1 cellular context compared by ENCODE assay signal in the genomic region with DNA sequence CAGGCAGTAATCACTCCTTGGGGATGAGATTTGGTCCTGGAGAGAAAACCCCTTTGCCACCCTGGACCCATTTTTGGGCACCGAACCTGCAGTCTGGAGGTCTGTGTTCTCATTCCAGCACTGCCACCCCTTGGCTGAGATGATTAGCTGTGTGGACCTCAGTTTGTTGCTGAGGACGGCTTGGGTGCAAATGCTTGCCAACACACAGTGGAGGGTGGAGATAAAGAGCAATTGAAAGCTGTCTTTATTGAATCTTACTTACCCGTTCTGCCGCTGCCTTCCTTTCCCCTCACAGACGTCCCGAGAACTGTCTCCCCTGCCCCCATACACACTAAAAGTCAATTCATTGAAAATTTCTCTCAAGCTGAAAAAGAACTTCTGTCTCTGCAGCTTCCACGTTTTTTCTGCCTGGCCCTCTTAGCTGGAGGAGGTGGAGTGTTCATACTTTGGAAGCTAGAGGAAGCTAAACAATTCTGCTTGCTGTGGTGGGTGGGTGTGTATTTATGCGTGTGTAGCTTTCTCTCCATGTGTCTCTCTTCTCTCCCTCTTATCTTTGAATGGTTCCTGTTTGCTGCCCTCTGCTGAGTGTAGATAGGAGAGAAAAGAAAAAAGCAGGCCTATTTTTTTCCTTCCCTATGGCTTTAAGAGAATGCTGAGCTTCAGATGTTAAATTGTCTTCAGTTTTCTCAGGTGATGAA.
TF ChIP-seq lines count a peak whose summit lies in the region.

No MANE protein-coding gene starts in this region.

TF ChIP-seq in K562, 482 proteins besides CTCF, POLR2A, EP300 and RAD21 (continued from another document):
- peak; percentile 55; the same call in 1 of the 2 replicates for TF ChIP-seq NFRKB (IDR thresholded peaks at IDR 0.05; ENCODE audit: low read depth)
- 0 out of 2 replicates have a peak, but pooled peaks have one; percentile 62 for TF ChIP-seq MYNN (IDR thresholded peaks at IDR 0.05)
- TF ChIP-seq MYNN (CRISPR knock-in tag; IDR thresholded peaks at IDR 0.05) = no peak
- peak; percentile 83 for TF ChIP-seq RNF2 (IDR thresholded peaks at IDR 0.05)
- TF ChIP-seq AFF1 (IDR thresholded peaks at IDR 0.05; ENCODE audit: low read depth in 1 of 2, partially characterized antibody in 2 of 2) = peak in 1 of 2 experiments; percentile 72
- no peak for TF ChIP-seq NR4A1 (CRISPR knock-in tag; IDR thresholded peaks at IDR 0.05)
- no peak for TF ChIP-seq NR4A1 (tag; IDR thresholded peaks at IDR 0.05)
- no peak for TF ChIP-seq CSDE1 (IDR thresholded peaks at IDR 0.05)
- no peak for TF ChIP-seq EWSR1 (IDR thresholded peaks at IDR 0.05; ENCODE audit: borderline replicate concordance, low read depth, partially characterized antibody)
- TF ChIP-seq, protein P1, sequence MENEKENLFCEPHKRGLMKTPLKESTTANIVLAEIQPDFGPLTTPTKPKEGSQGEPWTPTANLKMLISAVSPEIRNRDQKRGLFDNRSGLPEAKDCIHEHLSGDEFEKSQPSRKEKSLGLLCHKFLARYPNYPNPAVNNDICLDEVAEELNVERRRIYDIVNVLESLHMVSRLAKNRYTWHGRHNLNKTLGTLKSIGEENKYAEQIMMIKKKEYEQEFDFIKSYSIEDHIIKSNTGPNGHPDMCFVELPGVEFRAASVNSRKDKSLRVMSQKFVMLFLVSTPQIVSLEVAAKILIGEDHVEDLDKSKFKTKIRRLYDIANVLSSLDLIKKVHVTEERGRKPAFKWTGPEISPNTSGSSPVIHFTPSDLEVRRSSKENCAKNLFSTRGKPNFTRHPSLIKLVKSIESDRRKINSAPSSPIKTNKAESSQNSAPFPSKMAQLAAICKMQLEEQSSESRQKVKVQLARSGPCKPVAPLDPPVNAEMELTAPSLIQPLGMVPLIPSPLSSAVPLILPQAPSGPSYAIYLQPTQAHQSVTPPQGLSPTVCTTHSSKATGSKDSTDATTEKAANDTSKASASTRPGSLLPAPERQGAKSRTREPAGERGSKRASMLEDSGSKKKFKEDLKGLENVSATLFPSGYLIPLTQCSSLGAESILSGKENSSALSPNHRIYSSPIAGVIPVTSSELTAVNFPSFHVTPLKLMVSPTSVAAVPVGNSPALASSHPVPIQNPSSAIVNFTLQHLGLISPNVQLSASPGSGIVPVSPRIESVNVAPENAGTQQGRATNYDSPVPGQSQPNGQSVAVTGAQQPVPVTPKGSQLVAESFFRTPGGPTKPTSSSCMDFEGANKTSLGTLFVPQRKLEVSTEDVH (IDR thresholded peaks at IDR 0.05; ENCODE audit: low read depth, partially characterized antibody) = peak; percentile 74
- TF ChIP-seq FOXM1 (IDR thresholded peaks at IDR 0.05; ENCODE audit: low read depth) = peak; percentile 86
- TF ChIP-seq FOXM1 (CRISPR knock-in tag; IDR thresholded peaks at IDR 0.05; ENCODE audit: low read depth) = no peak
- no peak for TF ChIP-seq RFX1 (IDR thresholded peaks at IDR 0.05)
- TF ChIP-seq ZNF764 (CRISPR knock-in tag; IDR thresholded peaks at IDR 0.05; ENCODE audit: low read depth) = no peak
- no peak for TF ChIP-seq FOS (IDR thresholded peaks at IDR 0.05; ENCODE audit: extremely low read depth, insufficient read length)
- TF ChIP-seq, protein P2, sequence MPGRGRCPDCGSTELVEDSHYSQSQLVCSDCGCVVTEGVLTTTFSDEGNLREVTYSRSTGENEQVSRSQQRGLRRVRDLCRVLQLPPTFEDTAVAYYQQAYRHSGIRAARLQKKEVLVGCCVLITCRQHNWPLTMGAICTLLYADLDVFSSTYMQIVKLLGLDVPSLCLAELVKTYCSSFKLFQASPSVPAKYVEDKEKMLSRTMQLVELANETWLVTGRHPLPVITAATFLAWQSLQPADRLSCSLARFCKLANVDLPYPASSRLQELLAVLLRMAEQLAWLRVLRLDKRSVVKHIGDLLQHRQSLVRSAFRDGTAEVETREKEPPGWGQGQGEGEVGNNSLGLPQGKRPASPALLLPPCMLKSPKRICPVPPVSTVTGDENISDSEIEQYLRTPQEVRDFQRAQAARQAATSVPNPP (IDR thresholded peaks at IDR 0.05; ENCODE audit: borderline replicate concordance, insufficient read depth, insufficient read length) = no peak
- no peak for TF ChIP-seq ZBTB1 (CRISPR knock-in tag; IDR thresholded peaks at IDR 0.05; ENCODE audit: borderline replicate concordance, low read depth)
- peak; percentile 38; the same call in 1 of the 2 replicates for TF ChIP-seq KHSRP (IDR thresholded peaks at IDR 0.05)
- no peak for TF ChIP-seq RBM17 (IDR thresholded peaks at IDR 0.05; ENCODE audit: borderline replicate concordance, low read depth, low read length)
- no peak for TF ChIP-seq NR0B1 (IDR thresholded peaks at IDR 0.05; ENCODE audit: partially characterized antibody)
- no peak for TF ChIP-seq HNRNPLL (IDR thresholded peaks at IDR 0.05; ENCODE audit: low read depth, low read length, poor library complexity, severe bottlenecking)
- TF ChIP-seq STAT5B (CRISPR knock-in tag; IDR thresholded peaks at IDR 0.05) = no peak
- no peak for TF ChIP-seq ZNF79 (CRISPR knock-in tag; IDR thresholded peaks at IDR 0.05; ENCODE audit: low read depth)
- TF ChIP-seq GABPB1 (CRISPR knock-in tag; IDR thresholded peaks at IDR 0.05) = no peak
- TF ChIP-seq ARID2 (IDR thresholded peaks at IDR 0.05) = 0 out of 2 replicates have a peak, but pooled peaks have one; percentile 50
- no peak for TF ChIP-seq ETV6 (IDR thresholded peaks at IDR 0.05; ENCODE audit: borderline replicate concordance in 1 of 2, low read depth in 2 of 2, low read length in 1 of 2)
- no peak for TF ChIP-seq ETV6 (CRISPR knock-in tag; IDR thresholded peaks at IDR 0.05; ENCODE audit: borderline replicate concordance)
- no peak for TF ChIP-seq RBM39 (optimal IDR thresholded peaks at IDR 0.05; ENCODE audit: low read depth, low read length)
- no peak for TF ChIP-seq EZH2 (IDR thresholded peaks at IDR 0.05; ENCODE audit: borderline replicate concordance, low read depth, low read length)
- TF ChIP-seq SMARCA5 (IDR thresholded peaks at IDR 0.05) = peak; percentile 7; the same call in 1 of the 2 replicates
- no peak for TF ChIP-seq PHB (CRISPR knock-in tag; IDR thresholded peaks at IDR 0.05)
- no peak for TF ChIP-seq GTF2E2 (tag; IDR thresholded peaks at IDR 0.05)
- TF ChIP-seq COPS2 (conservative IDR thresholded peaks at IDR 0.05) = no peak
- no peak for TF ChIP-seq RBM14 (IDR thresholded peaks at IDR 0.05; ENCODE audit: borderline replicate concordance, insufficient read depth, low read depth, low read length)
- no peak for TF ChIP-seq ZNF75A (CRISPR knock-in tag; IDR thresholded peaks at IDR 0.05)
- 0 out of 2 replicates have a peak, but pooled peaks have one; percentile 74 for TF ChIP-seq MXI1 (IDR thresholded peaks at IDR 0.05; ENCODE audit: low read depth, low read length)
- peak in 1 of 2 experiments; percentile 73; a peak in 1 of 4 replicates for TF ChIP-seq RCOR1 (IDR thresholded peaks at IDR 0.05; ENCODE audit: borderline replicate concordance in 1 of 2, low read depth in 2 of 2, low read length in 2 of 2)
- TF ChIP-seq PML (IDR thresholded peaks at IDR 0.05; ENCODE audit: low read length) = peak; percentile 85
TF ChIP-seq in K562: peak in this region for 129.
